In the genomic region with DNA sequence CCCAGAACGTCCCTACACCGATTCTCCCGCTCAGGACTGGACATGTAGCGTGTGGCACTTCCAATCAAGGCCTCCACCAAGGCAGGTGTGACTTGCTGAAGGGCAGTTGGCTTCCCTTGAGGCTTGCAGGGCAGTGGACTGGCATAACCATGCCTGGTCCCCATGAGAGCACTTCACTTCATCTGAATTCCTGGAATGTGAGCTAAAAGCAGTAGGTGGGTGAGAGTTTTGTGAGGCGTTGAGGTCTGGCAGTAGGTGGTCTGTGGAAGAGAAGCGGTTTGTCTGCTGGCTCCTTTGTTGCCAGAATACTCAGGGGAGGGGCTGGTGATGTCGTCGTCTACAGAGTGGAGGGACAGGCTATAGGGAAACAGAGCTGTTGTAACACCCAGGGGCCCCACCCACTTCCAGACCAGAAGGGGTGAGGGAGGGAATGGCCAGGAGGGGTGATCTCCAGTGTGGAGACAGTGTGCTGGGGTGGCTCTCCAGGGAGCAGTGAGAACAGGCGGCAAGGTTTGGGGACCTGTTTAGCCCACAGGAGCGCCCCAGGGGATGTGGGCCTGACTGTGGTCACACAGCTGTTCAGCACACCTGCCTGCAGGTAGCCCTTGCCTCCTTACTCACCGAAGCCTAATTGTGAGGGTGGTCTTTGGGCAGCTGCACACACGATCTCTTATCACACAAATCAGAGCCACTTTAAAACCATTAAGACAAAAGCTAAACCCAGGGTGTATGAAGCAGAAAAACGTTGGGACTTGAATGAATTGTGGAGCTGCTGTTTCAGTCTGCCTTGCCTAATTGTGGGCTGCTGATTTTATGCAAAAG, we compare ENCODE assay signal across 24 cellular contexts. TPM values are rescaled to one million over a fixed set of nuclear protein-coding genes. Genes with fewer than 3 reads are reported as not detected.
DNase-seq lines count a peak whose midpoint lies in the region; ATAC-seq, FAIRE-seq and TF ChIP-seq lines count a peak whose summit lies in the region.
"Had no signal": no experiment of that assay in that cellular context is flagged by ENCODE, and none has a peak within 500 bp of the region (broad histone marks: within the 10 kb centered on the region; RNA-seq: fewer than 3 reads in every experiment).

No MANE protein-coding gene starts in this region.

- no peaks in the 10 kb centered on the region for H3K9me3 ChIP-seq in H1 (ENCODE audit: insufficient read depth in 2 of 2, low read depth in 1 of 2, low read length in 1 of 2)
- H3K9me3 ChIP-seq: colonic mucosa, gastrocnemius medialis had no signal

- no peak overlapping the region for H3K27ac ChIP-seq in H1 (ENCODE audit: low read depth, low read length)
- H3K27ac ChIP-seq: colonic mucosa, gastrocnemius medialis had no signal

- no peak overlapping the region for H3K56ac ChIP-seq in H1 (replicated peaks; ENCODE audit: insufficient read length, low read depth, low read length)

- H4K5ac ChIP-seq in H1 (ENCODE audit: insufficient read length, low read depth, low read length): no peak overlapping the region

- H3K36me3 Mint-ChIP-seq in nephron (ENCODE audit: low read depth): no peaks in the 10 kb centered on the region

- H4K8ac ChIP-seq in H1 (ENCODE audit: extremely low read depth, insufficient read depth, low read length): peak overlapping the region; percentile 19; the same call in 1 of the 2 replicates

- H2BK12ac ChIP-seq in H1 (ENCODE audit: low read depth, low read length): peak overlapping the region; percentile 95

- peak overlapping the region; percentile 94 for H2BK20ac ChIP-seq in H1 (ENCODE audit: low read length)

- no peaks in the 10 kb centered on the region for H3K9me3 Mint-ChIP-seq in nephron

- H3K4ac ChIP-seq in H1 (replicated peaks; ENCODE audit: insufficient read length, low read depth, low read length): peak overlapping the region; percentile 1

- H4K20me1 ChIP-seq in H1 (replicated peaks in 1 of 2; ENCODE audit: control insufficient read depth in 1 of 2, insufficient read depth in 2 of 2, low read length in 2 of 2): peaks cover 0 to 2% of the 10 kb centered on the region in 2 experiments

- H4K91ac ChIP-seq in H1 (replicated peaks; ENCODE audit: insufficient read length, low read length): peak overlapping the region; percentile 75

- peak overlapping the region; percentile 7 to 63 (median 7) for H3K27ac Mint-ChIP-seq in nephron
- H3K27ac Mint-ChIP-seq: activated CD4-positive, alpha-beta T cell treated with anti-CD3 and anti-CD28 coated beads for 36 hours had no signal

- CTCF ChIA-PET in H1 (lab: Charles Lee; ENCODE audit: partially characterized antibody): interaction anchor here (1.2 to 1.9 kb wide), 4 partner anchors 8 to 273 kb away, joined by 3 to 4 read pairs (median 3); no protein-coding TSS in a partner anchor

- H3K23me2 ChIP-seq in H1 (ENCODE audit: low read depth, low read length): peaks cover 2% of the 10 kb centered on the region; the same call in 1 of the 2 replicates

- FAIRE-seq in HTR-8/SVneo (lab: Jason Lieb, UNC) (peak; percentile 31), H1 (lab: Jason Lieb, UNC) (peak; percentile 36), H54 (lab: Jason Lieb, UNC) (no peak)

- TF ChIP-seq CTCF in H1 (IDR thresholded peaks at IDR 0.05; ENCODE audit: control extremely low read depth in 1 of 3, insufficient read depth in 1 of 3, low read depth in 1 of 3, low read length in 3 of 3) (no peak), nephron (IDR thresholded peaks at IDR 0.05; ENCODE audit: unreplicated experiment in 3 of 3) (no peak)

- no peak overlapping the region for H3K23ac ChIP-seq in H1 (ENCODE audit: insufficient read length)

- POLR2A ChIA-PET in H1 (lab: Charles Lee; ENCODE audit: partially characterized antibody): interaction anchor here (0.7 kb wide), 2 partner anchors 19 to 20 kb away, joined by 3 read pairs; no protein-coding TSS in a partner anchor

- ATAC-seq in GM18517 (IDR thresholded peaks at IDR 0.05; ENCODE audit: unreplicated experiment) (no peak), HG03432 (IDR thresholded peaks at IDR 0.05; ENCODE audit: unreplicated experiment) (no peak)
- ATAC-seq: activated CD4-positive, alpha-beta T cell treated with anti-CD3 and anti-CD28 coated beads for 36 hours; gastrocnemius medialis; PC-3; sciatic nerve had no signal

- peak overlapping the region in 1 of 4 experiments; percentile 4; a peak in 1 of 7 replicates for H3K9ac ChIP-seq in H1 (replicated peaks in 1 of 4; ENCODE audit: extremely low read depth in 1 of 4, low read depth in 3 of 4, low read length in 3 of 4)

- TF ChIP-seq EP300 in H1 (IDR thresholded peaks at IDR 0.05; ENCODE audit: borderline replicate concordance in 1 of 2, low read depth in 2 of 2, low read length in 2 of 2): no peak

- H2AFZ ChIP-seq in H1 (ENCODE audit: low read length): peak overlapping the region; percentile 49; the same call in 1 of the 2 replicates

- no peaks in the 10 kb centered on the region for H3K79me1 ChIP-seq in H1 (ENCODE audit: low read depth, low read length)

- peak overlapping the region; percentile 96; the same call in 1 of the 2 replicates for H2BK15ac ChIP-seq in H1 (ENCODE audit: low read length)

- H3K18ac ChIP-seq in H1 (ENCODE audit: extremely low read depth, low read length): peak overlapping the region; percentile 85

- no peak overlapping the region for H3K4me3 ChIP-seq in H1 (ENCODE audit: extremely low read depth in 1 of 4, insufficient read depth in 2 of 4, low read depth in 3 of 4, low read length in 4 of 4)
- H3K4me3 ChIP-seq: colonic mucosa, gastrocnemius medialis had no signal

- H3K14ac ChIP-seq in H1 (ENCODE audit: insufficient read length): no peak overlapping the region

- 52% methylated on average over 13 of the region's 13 CpGs; no CpG with 5 or more reads in 1 of the 2 experiments for WGBS in H1 (ENCODE audit: extremely low coverage in 1 of 2, insufficient coverage in 1 of 2, insufficient read length in 1 of 2, insufficient replicate concordance in 2 of 2, low coverage in 1 of 2, low lambda C conversion rate in 2 of 2, missing lambda C conversion rate in 1 of 2), 2 experiments

- H3K36me3 ChIP-seq in H1 (ENCODE audit: control insufficient read depth in 2 of 4, insufficient read depth in 4 of 4, low read length in 3 of 4): no peaks in the 10 kb centered on the region
- H3K36me3 ChIP-seq: colonic mucosa, gastrocnemius medialis had no signal

- peaks cover 3 to 13% (median 9%) of the 10 kb centered on the region in 4 experiments; a peak in 6 of 7 replicates for H3K4me1 ChIP-seq in H1 (replicated peaks in 1 of 4; ENCODE audit: control insufficient read depth in 3 of 4, insufficient read depth in 4 of 4, low read length in 3 of 4)
- H3K4me1 ChIP-seq: colonic mucosa, gastrocnemius medialis had no signal

- H3K4me1 Mint-ChIP-seq in nephron: no peaks in the 10 kb centered on the region
- H3K4me1 Mint-ChIP-seq: activated CD4-positive, alpha-beta T cell treated with anti-CD3 and anti-CD28 coated beads for 36 hours had no signal

- TF ChIP-seq POLR2A in H1 (IDR thresholded peaks at IDR 0.05; ENCODE audit: control extremely low read depth in 1 of 2, low read depth in 2 of 2, low read length in 2 of 2): no peak
- no peak for TF ChIP-seq POLR2A in H54 (IDR thresholded peaks at IDR 0.05; ENCODE audit: low read depth, low read length)

- peak overlapping the region; percentile 16 for H2BK120ac ChIP-seq in H1 (replicated peaks; ENCODE audit: low read depth, low read length)

- peaks cover 26% of the 10 kb centered on the region for H3K27me3 Mint-ChIP-seq in nephron (ENCODE audit: low read depth)

- H3K4me2 ChIP-seq in H1 (ENCODE audit: insufficient read depth in 1 of 2, low read depth in 2 of 2, low read length in 2 of 2): peak overlapping the region; percentile 18 to 25; a peak in 3 of 4 replicates

- H2BK5ac ChIP-seq in H1 (ENCODE audit: low read depth, low read length): peak overlapping the region; percentile 40; the same call in 1 of the 2 replicates

- H2AK5ac ChIP-seq in H1 (ENCODE audit: low read depth, low read length): peak overlapping the region; percentile 91

- H3K79me2 ChIP-seq in H1 (ENCODE audit: control insufficient read depth in 1 of 2, insufficient read depth in 2 of 2, low read length in 2 of 2): no peaks in the 10 kb centered on the region

- peak; percentile 41 for DNase-seq in DMS79 treated with DMSO at 0.1 percent for 48 hours (lab: John Stamatoyannopoulos, UW)
- no peak for DNase-seq in HTR-8/SVneo (ENCODE audit: insufficient read length, low spot score)
- DNase-seq in H1 (ENCODE audit: low read depth in 1 of 2, low spot score in 2 of 2): peak; percentile 60 to 64
- no peak for DNase-seq in H54 (ENCODE audit: insufficient read length, low spot score)
- no peak for DNase-seq in SKM-1 treated with dmso at 0.1 percent for 144 hours (lab: John Stamatoyannopoulos, UW; ENCODE audit: unreplicated experiment)
- DNase-seq: activated CD4-positive, alpha-beta T cell treated with anti-CD3 and anti-CD28 coated beads for 36 hours; activated CD8-positive, alpha-beta memory T cell treated with anti-CD3 and anti-CD28 coated beads, Interleukin-2, amount 50 U/mL, for 4 hours; activated gamma-delta T cell treated with Interleukin-2 at 50 U/mL for 16 hours; AML-193; Calu3; colonic mucosa; gastrocnemius medialis; KG1; mesenchymal stem cell; NCI-H1105 treated with DMSO at 0.1 percent for 48 hours; NCI-H526; PC-3; T1000 had no signal

- no peak overlapping the region for H3K4me3 Mint-ChIP-seq in nephron
- H3K4me3 Mint-ChIP-seq: activated CD4-positive, alpha-beta T cell treated with anti-CD3 and anti-CD28 coated beads for 36 hours had no signal

- H3K27me3 ChIP-seq in H1 (replicated peaks in 1 of 4; ENCODE audit: control insufficient read depth in 3 of 4, extremely low read depth in 1 of 4, insufficient read depth in 3 of 4, low read length in 3 of 4): no peaks in the 10 kb centered on the region
- H3K27me3 ChIP-seq: colonic mucosa, gastrocnemius medialis had no signal

- 0 out of 4 replicates have a peak, but pooled peaks of 1 of the 2 experiments have one; percentile 2 for TF ChIP-seq RAD21 in H1 (IDR thresholded peaks at IDR 0.05 in 1 of 2, conservative IDR thresholded peaks at IDR 0.05 in 1 of 2; ENCODE audit: low read depth in 2 of 2, low read length in 2 of 2)

RNA-seq across cellular contexts. Expression of a gene that starts 21.5 kb away (rescaled TPM):
- 10.4 and 11.5 TPM in 2 replicates for total RNA-seq in H1 (2021; fragmentation: NEBNext Ultra II Directional; extraction: Animal tissue kit (Norgen Biotek cat#: 25700))
- polyA plus RNA-seq in H1 (2011; rRNA removed): 4.3 and 4.6 TPM in 2 replicates
- 5.4 TPM for polyA plus RNA-seq in H1 (2011; cell fraction: cytosol; rRNA removed)
- 7.2 TPM for polyA plus RNA-seq in H1 (2011; cell fraction: nucleus; rRNA removed)
- 4.5 to 6.0 TPM (median 4.9 TPM) in 4 replicates for polyA plus RNA-seq in H1 (2012, experiment 1 of 2)
- 2.0 TPM for polyA plus RNA-seq in H1 (2012, experiment 2 of 2)
- 11.7 TPM for polyA plus RNA-seq in H1 (2013, experiment 1 of 2)
- 12.0 TPM for polyA plus RNA-seq in H1 (2013, experiment 2 of 2)
- polyA minus RNA-seq in H1 (2011; rRNA and poly(A)+ RNA removed): 2.8 and 4.6 TPM in 2 replicates
- 6.0 TPM for polyA minus RNA-seq in H1 (2011; cell fraction: cytosol; rRNA and poly(A)+ RNA removed)
- 7.4 TPM for polyA minus RNA-seq in H1 (2011; cell fraction: nucleus; rRNA and poly(A)+ RNA removed)
- total RNA-seq: activated CD4-positive, alpha-beta T cell treated with anti-CD3 and anti-CD28 coated beads for 36 hours; Calu3; gastrocnemius medialis; PC-3; SK-MEL-5; temporal lobe had no signal

RNA-seq across cellular contexts. Expression of a gene that starts 44.6 kb away (rescaled TPM):
- 150 and 155 TPM in 2 replicates for total RNA-seq in H1 (2021; fragmentation: NEBNext Ultra II Directional; extraction: Animal tissue kit (Norgen Biotek cat#: 25700))
- 78.7 and 115 TPM in 2 replicates for polyA plus RNA-seq in H1 (2011; rRNA removed)
- polyA plus RNA-seq in H1 (2011; cell fraction: cytosol; rRNA removed): 169 TPM
- 96.8 TPM for polyA plus RNA-seq in H1 (2011; cell fraction: nucleus; rRNA removed)
- polyA plus RNA-seq in H1 (2012, experiment 1 of 2): 165 to 214 TPM (median 182 TPM) in 4 replicates
- 60.1 TPM for polyA plus RNA-seq in H1 (2012, experiment 2 of 2)
- polyA plus RNA-seq in H1 (2013, experiment 1 of 2): 107 TPM
- 106 TPM for polyA plus RNA-seq in H1 (2013, experiment 2 of 2)
- polyA minus RNA-seq in H1 (2011; rRNA and poly(A)+ RNA removed): 107 and 121 TPM in 2 replicates
- 83.2 TPM for polyA minus RNA-seq in H1 (2011; cell fraction: cytosol; rRNA and poly(A)+ RNA removed)
- 78.8 TPM for polyA minus RNA-seq in H1 (2011; cell fraction: nucleus; rRNA and poly(A)+ RNA removed)

RNA-seq across cellular contexts. Expression of a gene that starts 45.5 kb away (rescaled TPM):
- 31.4 and 37.2 TPM in 2 replicates for total RNA-seq in H1 (2021; fragmentation: NEBNext Ultra II Directional; extraction: Animal tissue kit (Norgen Biotek cat#: 25700))
- 12.9 and 13.6 TPM in 2 replicates for polyA plus RNA-seq in H1 (2011; rRNA removed)
- polyA plus RNA-seq in H1 (2011; cell fraction: cytosol; rRNA removed): 22.5 TPM
- polyA plus RNA-seq in H1 (2011; cell fraction: nucleus; rRNA removed): 28.4 TPM
- 24.6 to 32.5 TPM (median 25.7 TPM) in 4 replicates for polyA plus RNA-seq in H1 (2012, experiment 1 of 2)
- 5.9 TPM for polyA plus RNA-seq in H1 (2012, experiment 2 of 2)
- polyA plus RNA-seq in H1 (2013, experiment 1 of 2): 27.9 TPM
- 26.7 TPM for polyA plus RNA-seq in H1 (2013, experiment 2 of 2)
- 18.9 and 19.0 TPM in 2 replicates for polyA minus RNA-seq in H1 (2011; rRNA and poly(A)+ RNA removed)
- polyA minus RNA-seq in H1 (2011; cell fraction: cytosol; rRNA and poly(A)+ RNA removed): 15.1 TPM
- 44.6 TPM for polyA minus RNA-seq in H1 (2011; cell fraction: nucleus; rRNA and poly(A)+ RNA removed)

Comparison
In these comparisons a context has a peak if more than half of its experiments do, and no peak if none do; other contexts are left out.
1. DNase-seq: peak in DMS79 treated with DMSO at 0.1 percent for 48 hours (single experiment) and H1 (2 of 2); none in HTR-8/SVneo (single experiment), H54 (single experiment) and SKM-1 treated with dmso at 0.1 percent for 144 hours (single experiment).